ENCODE assay signal across 1 cellular context in the genomic region with DNA sequence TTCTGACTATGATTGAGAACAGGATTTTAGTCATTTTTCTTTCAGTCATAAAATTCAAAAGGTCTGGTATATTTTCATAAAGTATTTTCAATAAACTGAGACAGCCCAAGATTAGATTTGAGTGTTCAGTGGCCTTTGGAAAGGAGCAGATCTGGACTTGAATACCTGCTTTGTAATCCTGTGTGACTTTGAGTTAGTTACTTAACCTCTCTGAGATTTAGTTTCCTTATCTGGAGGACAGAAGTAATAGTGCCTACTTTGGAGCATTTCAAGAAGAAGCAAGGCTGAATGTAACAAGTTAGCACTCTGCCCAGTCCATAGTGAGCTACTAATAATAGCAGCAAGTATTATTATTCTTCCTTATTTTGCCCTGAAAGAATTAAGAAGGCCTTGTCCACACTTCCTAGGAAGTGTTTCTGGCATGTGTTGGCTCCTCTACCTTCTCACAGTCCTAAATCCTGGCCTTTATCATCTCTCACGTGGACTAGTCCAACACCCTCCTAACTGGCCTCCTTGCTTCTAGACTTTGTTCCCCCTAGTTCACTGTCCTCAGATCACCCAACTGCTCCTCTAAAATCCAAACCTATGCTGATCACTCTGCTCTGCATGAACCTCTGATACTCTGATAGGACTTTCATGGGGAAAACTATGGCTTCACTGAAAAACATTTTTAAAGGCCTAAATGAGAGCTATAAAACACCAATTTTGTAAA.
TF ChIP-seq lines count a peak whose summit lies in the region.

No MANE protein-coding gene starts in this region.

TF ChIP-seq in liver, 16 proteins besides CTCF, POLR2A, EP300 and RAD21 (continued from another document):
- TF ChIP-seq ZBTB33 (IDR thresholded peaks at IDR 0.05) = no peak
- TF ChIP-seq GABPA (IDR thresholded peaks at IDR 0.05 in 1 of 2, conservative IDR thresholded peaks at IDR 0.05 in 1 of 2) = no peak
- no peak for TF ChIP-seq MAX (IDR thresholded peaks at IDR 0.05)
- no peak for TF ChIP-seq TAF1 (conservative IDR thresholded peaks at IDR 0.05)
- TF ChIP-seq NR2F2 (IDR thresholded peaks at IDR 0.05) = no peak
- TF ChIP-seq SP1 (IDR thresholded peaks at IDR 0.05) = no peak
- peak; percentile 53 to 77 for TF ChIP-seq HNF4A (conservative IDR thresholded peaks at IDR 0.05)
- no peak for TF ChIP-seq ATF3 (IDR thresholded peaks at IDR 0.05)
- peak; percentile 50 for TF ChIP-seq HNF4G (IDR thresholded peaks at IDR 0.05)
- no peak for TF ChIP-seq JUND (IDR thresholded peaks at IDR 0.05)
- no peak for TF ChIP-seq FOXA2 (IDR thresholded peaks at IDR 0.05)
